Comparison of ENCODE assay signal across 22 cellular contexts in the genomic region with DNA sequence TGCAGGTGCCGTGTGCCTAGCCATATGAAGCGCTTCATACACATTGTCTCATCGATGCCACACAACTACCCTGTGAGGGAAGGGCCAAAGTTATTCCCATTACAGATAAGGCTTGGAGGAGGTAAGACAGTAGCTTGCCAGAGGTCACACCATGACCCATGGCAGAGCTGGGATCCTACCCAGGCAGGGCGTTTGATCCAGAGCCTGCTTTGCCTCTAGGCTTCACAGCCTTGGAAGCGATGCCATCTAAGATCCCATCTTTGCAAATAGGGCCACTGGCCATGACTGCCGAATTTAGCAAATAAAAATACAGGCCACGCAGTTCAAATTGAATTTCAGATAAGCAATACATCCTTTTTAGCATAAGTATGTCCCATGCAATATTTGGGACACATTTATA.
DNase-seq lines count a peak whose midpoint lies in the region; ATAC-seq, FAIRE-seq and TF ChIP-seq lines count a peak whose summit lies in the region.
"Had no signal": no experiment of that assay in that cellular context is flagged by ENCODE, and none has a peak within 500 bp of the region (broad histone marks: within the 10 kb centered on the region; RNA-seq: fewer than 3 reads in every experiment).

No MANE protein-coding gene starts in this region.

- POLR2A ChIA-PET in SK-N-SH (lab: Yijun Ruan, JAX) = no interaction called here
- POLR2A ChIA-PET in HepG2 (lab: Yijun Ruan, JAX) = no interaction called here

- no TSS peak for BruUV-seq in HepG2 (replicated peaks; lab: Mats Ljungman, UMichigan)

- no peak for TF ChIP-seq POLR2A in HepG2 (IDR thresholded peaks at IDR 0.05; ENCODE audit: insufficient read depth in 1 of 2, low read depth in 2 of 2, low read length in 2 of 2)
- TF ChIP-seq POLR2A in H54 (IDR thresholded peaks at IDR 0.05; ENCODE audit: low read depth, low read length) = no peak

- H2AFZ ChIP-seq in SK-N-SH (ENCODE audit: low read depth) = no peak overlapping the region
- no peak overlapping the region for H2AFZ ChIP-seq in HepG2 (ENCODE audit: low read length)
- H2AFZ ChIP-seq: GM23338 had no signal

- H3K9ac ChIP-seq in SK-N-SH (no peak overlapping the region), liver (ENCODE audit: low read depth in 1 of 2, low read length in 2 of 2) (no peak overlapping the region), HepG2 (ENCODE audit: insufficient read depth, low read depth, low read length) (no peak overlapping the region)
- H3K9ac ChIP-seq: BLaER1 treated with 17β-estradiol and CSF1 and Interleukin-3, amounts not matched to agents 10 nM and 100 nM had no signal

- peaks cover 17% of the 10 kb centered on the region for H3K4me1 Mint-ChIP-seq in nephron
- H3K4me1 Mint-ChIP-seq: CD4-positive, alpha-beta memory T cell had no signal

- H3K4me3 ChIP-seq in SK-N-SH (ENCODE audit: low read depth in 2 of 2, low read length in 1 of 2) (no peak overlapping the region), liver (ENCODE audit: low read depth in 1 of 3, low read length in 3 of 3) (no peak overlapping the region), HepG2 (replicated peaks in 1 of 3; ENCODE audit: insufficient read depth in 1 of 3, low read depth in 2 of 3, low read length in 3 of 3) (no peak overlapping the region)
- H3K4me3 ChIP-seq: A549; BLaER1 treated with 17β-estradiol and CSF1 and Interleukin-3, amounts not matched to agents 10 nM and 100 nM; GM23338 had no signal

- DNase-seq in SK-N-SH (no peak), HepG2 (ENCODE audit: low spot score) (no peak), H54 (ENCODE audit: insufficient read length, low spot score) (no peak)
- DNase-seq: ACHN; AML-193; BE2C; Calu3; CD4-positive, alpha-beta memory T cell; COR-L47; DMS53; DMS79 treated with DMSO at 0.1 percent for 48 hours; GF-D8; HCEC 1CT had no signal

- CTCF ChIA-PET in SK-N-SH (lab: Yijun Ruan, JAX) (interaction anchor here (1.1 kb wide), 1 partner anchor 79 kb away, joined by 5 read pairs; no protein-coding TSS in a partner anchor), HepG2 (lab: Yijun Ruan, JAX; ENCODE audit: low intra/inter-chr PET ratio, low total read pairs) (no interaction called here)

- whole genome bisulfite sequencing in SK-N-SH (ENCODE audit: low lambda C conversion rate) = 49% methylated on average over 6 of the region's 7 CpGs
- 40% methylated on average over 7 of the region's 7 CpGs for WGBS in liver
- WGBS in HepG2 (ENCODE audit: low lambda C conversion rate) = 32% methylated on average over 4 of the region's 7 CpGs

- no peaks in the 10 kb centered on the region for H3K36me3 Mint-ChIP-seq in nephron (ENCODE audit: low read depth)
- H3K36me3 Mint-ChIP-seq: CD4-positive, alpha-beta memory T cell had no signal

- FAIRE-seq in HepG2 (lab: Jason Lieb, UNC) (no peak), H54 (lab: Jason Lieb, UNC) (no peak)
- FAIRE-seq: A549, GM12891, GM18507 had no signal

- H3K9me3 ChIP-seq in SK-N-SH (no peaks in the 10 kb centered on the region), liver (ENCODE audit: control insufficient read depth in 4 of 4, low read length in 3 of 4) (no peaks in the 10 kb centered on the region), HepG2 (ENCODE audit: low read length) (no peaks in the 10 kb centered on the region)
- H3K9me3 ChIP-seq: A549; BE2C; BLaER1 treated with 17β-estradiol and CSF1 and Interleukin-3, amounts not matched to agents 10 nM and 100 nM had no signal

- H3K4me2 ChIP-seq in SK-N-SH = no peak overlapping the region
- H3K4me2 ChIP-seq in HepG2 (ENCODE audit: low read depth, low read length) = no peak overlapping the region
- H3K4me2 ChIP-seq: A549; BLaER1 treated with 17β-estradiol and CSF1 and Interleukin-3, amounts not matched to agents 10 nM and 100 nM; GM23338 had no signal

- no peak overlapping the region for H3K4me3 Mint-ChIP-seq in nephron
- H3K4me3 Mint-ChIP-seq: CD4-positive, alpha-beta memory T cell; GM23338 had no signal

- H3K79me2 ChIP-seq in SK-N-SH (ENCODE audit: insufficient read depth) (no peaks in the 10 kb centered on the region), HepG2 (ENCODE audit: insufficient read depth, low read length) (no peaks in the 10 kb centered on the region)

- peaks cover 4% of the 10 kb centered on the region for H3K27me3 Mint-ChIP-seq in nephron (ENCODE audit: low read depth)
- H3K27me3 Mint-ChIP-seq: CD4-positive, alpha-beta memory T cell had no signal

- TF ChIP-seq CTCF in SK-N-SH (IDR thresholded peaks at IDR 0.05) = no peak
- TF ChIP-seq CTCF in liver (IDR thresholded peaks at IDR 0.05; ENCODE audit: low read depth, low read length, missing input control) = no peak
- no peak for TF ChIP-seq CTCF in HepG2 (CRISPR knock-in tag; IDR thresholded peaks at IDR 0.05)
- no peak for TF ChIP-seq CTCF in nephron (IDR thresholded peaks at IDR 0.05; ENCODE audit: unreplicated experiment in 3 of 3)

- H3K9me2 ChIP-seq in SK-N-SH = no peaks in the 10 kb centered on the region

- intact Hi-C loops in HepG2 (cut with micrococcal nuclease; ENCODE audit: unreplicated experiment) = no loop called here

- H3K4me1 ChIP-seq in SK-N-SH (ENCODE audit: control insufficient read depth in 1 of 2, insufficient read depth in 2 of 2, low read depth in 1 of 2, low read length in 1 of 2) (peaks cover 0 to 25% of the 10 kb centered on the region in 2 experiments; a peak in 1 of 4 replicates), liver (ENCODE audit: control insufficient read depth in 4 of 4, insufficient read depth in 4 of 4, low read length in 3 of 4) (peaks cover 8 to 14% (median 10%) of the 10 kb centered on the region in 4 donors), HepG2 (ENCODE audit: insufficient read depth, low read length) (0 out of 2 replicates have a peak, but pooled peaks cover 3% of the 10 kb centered on the region)

- H3F3A ChIP-seq in SK-N-SH (replicated peaks; ENCODE audit: insufficient read depth) = peaks cover 8% of the 10 kb centered on the region

- ATAC-seq in SK-N-SH treated with all-trans-retinoic acid at 6 μM for 48 hours (no peak), HepG2 (no peak)
- ATAC-seq: A549, GM23338 had no signal

- peak overlapping the region in 2 of 3 experiments; percentile 15 to 23 for H3K27ac Mint-ChIP-seq in nephron
- H3K27ac Mint-ChIP-seq: GM23338 had no signal

- no peaks in the 10 kb centered on the region; the same call in 1 of the 2 replicates for H3K27me3 ChIP-seq in SK-N-SH (ENCODE audit: insufficient read depth)
- H3K27me3 ChIP-seq in liver (ENCODE audit: control insufficient read depth in 4 of 4, insufficient read depth in 4 of 4, low read length in 3 of 4) = no peaks in the 10 kb centered on the region
- no peaks in the 10 kb centered on the region for H3K27me3 ChIP-seq in HepG2 (ENCODE audit: control insufficient read depth in 1 of 2, insufficient read depth in 2 of 2, low read length in 2 of 2)
- H3K27me3 ChIP-seq: BE2C; BLaER1 treated with 17β-estradiol and CSF1 and Interleukin-3, amounts not matched to agents 10 nM and 100 nM had no signal

- in situ Hi-C loops in HepG2 (cut with HindIII; ENCODE audit: extremely low pct_ligation_motif_present, low pct_unique_long_range_greater_than_20kb) = no loop called here

- H4K20me1 ChIP-seq in SK-N-SH (ENCODE audit: insufficient read depth) = no peaks in the 10 kb centered on the region
- no peaks in the 10 kb centered on the region for H4K20me1 ChIP-seq in HepG2 (ENCODE audit: insufficient read depth, low read length)
- H4K20me1 ChIP-seq: BLaER1 treated with 17β-estradiol and CSF1 and Interleukin-3, amounts not matched to agents 10 nM and 100 nM had no signal

- H3K27ac ChIP-seq in SK-N-SH (ENCODE audit: low read depth in 2 of 2, low read length in 1 of 2) (no peak overlapping the region), liver (ENCODE audit: low read depth in 1 of 2, low read length in 2 of 2) (no peak overlapping the region), HepG2 (ENCODE audit: extremely low read length, insufficient read depth, low read length) (no peak overlapping the region)
- H3K27ac ChIP-seq: 22Rv1; A549; BLaER1 treated with 17β-estradiol and CSF1 and Interleukin-3, amounts not matched to agents 10 nM and 100 nM had no signal

- peaks cover 8% of the 10 kb centered on the region for H3K9me3 Mint-ChIP-seq in nephron
- H3K9me3 Mint-ChIP-seq: CD4-positive, alpha-beta memory T cell; GM23338 had no signal

- no peak; a peak in 1 of 4 replicates for TF ChIP-seq EP300 in SK-N-SH (IDR thresholded peaks at IDR 0.05; ENCODE audit: borderline replicate concordance in 1 of 2, low read depth in 1 of 2, low read length in 1 of 2)
- no peak for TF ChIP-seq EP300 in HepG2 (IDR thresholded peaks at IDR 0.05; ENCODE audit: low read depth in 2 of 2, low read length in 2 of 2)
- TF ChIP-seq EP300 in HepG2 (CRISPR knock-in tag; IDR thresholded peaks at IDR 0.05; ENCODE audit: borderline replicate concordance) = no peak

- no peak for TF ChIP-seq RAD21 in SK-N-SH (IDR thresholded peaks at IDR 0.05; ENCODE audit: low read length)
- TF ChIP-seq RAD21 in liver (IDR thresholded peaks at IDR 0.05) = peak; percentile 4 to 19
- TF ChIP-seq RAD21 in HepG2 (CRISPR knock-in tag; IDR thresholded peaks at IDR 0.05) = no peak

- H3K36me3 ChIP-seq in SK-N-SH (replicated peaks in 1 of 2; ENCODE audit: control insufficient read depth in 1 of 2, insufficient read depth in 2 of 2, low read length in 1 of 2) = no peaks in the 10 kb centered on the region
- no peaks in the 10 kb centered on the region for H3K36me3 ChIP-seq in liver (ENCODE audit: control insufficient read depth in 4 of 4, insufficient read depth in 3 of 4, low read depth in 1 of 4, low read length in 3 of 4)
- H3K36me3 ChIP-seq in HepG2 (replicated peaks in 1 of 2; ENCODE audit: control insufficient read depth in 1 of 2, insufficient read depth in 2 of 2, low read length in 2 of 2) = no peaks in the 10 kb centered on the region
- H3K36me3 ChIP-seq: BE2C; BLaER1 treated with 17β-estradiol and CSF1 and Interleukin-3, amounts not matched to agents 10 nM and 100 nM had no signal

TF ChIP-seq in SK-N-SH, 30 proteins besides CTCF, POLR2A, EP300 and RAD21:
- no peak for TF ChIP-seq TAF1 (IDR thresholded peaks at IDR 0.05; ENCODE audit: borderline replicate concordance, low read depth, low read length)
- peak; percentile 59 for TF ChIP-seq GATA2 (CRISPR knock-in tag; IDR thresholded peaks at IDR 0.05)

TF ChIP-seq in SK-N-SH treated with all-trans-retinoic acid at 6 μM for 48 hours, 23 proteins besides CTCF, POLR2A, EP300 and RAD21 (continues in another document):
- TF ChIP-seq SNAI2 (CRISPR knock-in tag; IDR thresholded peaks at IDR 0.05) (no peak), GLIS3 (CRISPR knock-in tag; IDR thresholded peaks at IDR 0.05) (no peak), PPARA (CRISPR knock-in tag; IDR thresholded peaks at IDR 0.05; ENCODE audit: borderline replicate concordance) (no peak), ZNF8 (CRISPR knock-in tag; IDR thresholded peaks at IDR 0.05) (no peak)

TF ChIP-seq in liver, 16 proteins besides CTCF, POLR2A, EP300 and RAD21 (continues in another document):
- TF ChIP-seq RXRA (IDR thresholded peaks at IDR 0.05) (peak; percentile 26 to 46), JUND (IDR thresholded peaks at IDR 0.05) (no peak), NR2F2 (IDR thresholded peaks at IDR 0.05) (no peak), FOXA1 (IDR thresholded peaks at IDR 0.05) (no peak), FOXA2 (IDR thresholded peaks at IDR 0.05) (no peak)

TF ChIP-seq in HepG2, 621 proteins besides CTCF, POLR2A, EP300 and RAD21 (continues in another document):
- no peak for TF ChIP-seq MLLT10 (CRISPR knock-in tag; IDR thresholded peaks at IDR 0.05)
